9 cellular contexts compared by ENCODE assay signal in genomic region chr5:150448353-150448752, GRCh38. TPM values are rescaled to one million over a fixed set of nuclear protein-coding genes. Genes with fewer than 3 reads are reported as not detected.
DNase-seq lines count a peak whose midpoint lies in the region; ATAC-seq and TF ChIP-seq lines count a peak whose summit lies in the region.
"Had no signal": no experiment of that assay in that cellular context is flagged by ENCODE, and none has a peak within 500 bp of the region (broad histone marks: within the 10 kb centered on the region; RNA-seq: fewer than 3 reads in every experiment).

No MANE protein-coding gene starts in this region.

- TF ChIP-seq EP300 in suprapubic skin (IDR thresholded peaks at IDR 0.05) = no peak

- H3K36me3 Mint-ChIP-seq in activated CD4-positive, alpha-beta T cell treated with anti-CD3 and anti-CD28 coated beads for 36 hours (ENCODE audit: low read depth) = peaks cover 59% of the 10 kb centered on the region
- H3K36me3 Mint-ChIP-seq in activated T-helper 2 cell treated with anti-CD3 and anti-CD28 coated beads, Interferon-gamma antibody, Interleukin-2, Interleukin-4, amounts not matched to agents 10 μg/mL and 5 μg/mL and 100 μg/mL, durations not matched to agents 14 hours and 24 hours and 36 hours (ENCODE audit: low read depth) = peaks cover 63% of the 10 kb centered on the region

- H3K27me3 Mint-ChIP-seq in activated CD4-positive, alpha-beta T cell treated with anti-CD3 and anti-CD28 coated beads for 36 hours = no peaks in the 10 kb centered on the region
- no peaks in the 10 kb centered on the region for H3K27me3 Mint-ChIP-seq in activated T-helper 2 cell treated with anti-CD3 and anti-CD28 coated beads, Interferon-gamma antibody, Interleukin-2, Interleukin-4, amounts not matched to agents 10 μg/mL and 5 μg/mL and 100 μg/mL, durations not matched to agents 14 hours and 24 hours and 36 hours (ENCODE audit: low read depth)

- no peaks in the 10 kb centered on the region for H3K27me3 ChIP-seq in suprapubic skin

- peak overlapping the region; percentile 92 for H3K4me3 ChIP-seq in suprapubic skin

- no peak for DNase-seq in activated CD4-positive, alpha-beta T cell treated with anti-CD3 and anti-CD28 coated beads for 36 hours
- no peak for DNase-seq in activated CD4-positive, alpha-beta T cell treated with anti-CD3 and anti-CD28 coated beads for 48 hours
- no peak for DNase-seq in activated T-helper 2 cell treated with anti-CD3 and anti-CD28 coated beads, Interferon-gamma antibody, Interleukin-2, Interleukin-4, amounts not matched to agents 10 μg/mL and 5 μg/mL and 100 μg/mL, durations not matched to agents 14 hours and 24 hours and 36 hours (ENCODE audit: low spot score)
- DNase-seq in iris pigment epithelial cell (ENCODE audit: low read depth) (peak; percentile 18), suprapubic skin (ENCODE audit: low spot score in 2 of 2) (no peak), NCI-H748 treated with DMSO at 0.1 percent for 48 hours (lab: John Stamatoyannopoulos, UW) (no peak)
- DNase-seq: NCI-H1048 had no signal

- H3K4me3 Mint-ChIP-seq in activated CD4-positive, alpha-beta T cell treated with anti-CD3 and anti-CD28 coated beads for 36 hours = peak overlapping the region; percentile 95
- H3K4me3 Mint-ChIP-seq in activated T-helper 2 cell treated with anti-CD3 and anti-CD28 coated beads, Interferon-gamma antibody, Interleukin-2, Interleukin-4, amounts not matched to agents 10 μg/mL and 5 μg/mL and 100 μg/mL, durations not matched to agents 14 hours and 24 hours and 36 hours (ENCODE audit: low read depth) = peak overlapping the region; percentile 99

- TF ChIP-seq POLR2A in suprapubic skin (IDR thresholded peaks at IDR 0.05) = no peak

- peaks cover 27% of the 10 kb centered on the region for H3K4me1 ChIP-seq in suprapubic skin

- ATAC-seq in activated CD4-positive, alpha-beta T cell treated with anti-CD3 and anti-CD28 coated beads for 36 hours = no peak
- no peak for ATAC-seq in HG03442 (IDR thresholded peaks at IDR 0.05; ENCODE audit: unreplicated experiment)
- no peak for ATAC-seq in GM21619 (IDR thresholded peaks at IDR 0.05; ENCODE audit: unreplicated experiment)

- peaks cover 35% of the 10 kb centered on the region for H3K4me1 Mint-ChIP-seq in activated CD4-positive, alpha-beta T cell treated with anti-CD3 and anti-CD28 coated beads for 36 hours
- H3K4me1 Mint-ChIP-seq in activated T-helper 2 cell treated with anti-CD3 and anti-CD28 coated beads, Interferon-gamma antibody, Interleukin-2, Interleukin-4, amounts not matched to agents 10 μg/mL and 5 μg/mL and 100 μg/mL, durations not matched to agents 14 hours and 24 hours and 36 hours (ENCODE audit: low read depth) = peaks cover 23% of the 10 kb centered on the region

- no peaks in the 10 kb centered on the region for H3K9me3 ChIP-seq in suprapubic skin

- no peak for TF ChIP-seq CTCF in suprapubic skin (IDR thresholded peaks at IDR 0.05)

- POLR2A ChIA-PET in activated CD4-positive, alpha-beta T cell treated with anti-CD3 and anti-CD28 coated beads for 36 hours (lab: Charles Lee) = no interaction called here

- H3K27ac Mint-ChIP-seq in activated CD4-positive, alpha-beta T cell treated with anti-CD3 and anti-CD28 coated beads for 36 hours = peak overlapping the region; percentile 99
- H3K27ac Mint-ChIP-seq in activated T-helper 2 cell treated with anti-CD3 and anti-CD28 coated beads, Interferon-gamma antibody, Interleukin-2, Interleukin-4, amounts not matched to agents 10 μg/mL and 5 μg/mL and 100 μg/mL, durations not matched to agents 14 hours and 24 hours and 36 hours = peak overlapping the region; percentile 100

- H3K27ac ChIP-seq in suprapubic skin = peak overlapping the region; percentile 97

- intact Hi-C loops in activated CD4-positive, alpha-beta T cell treated with anti-CD3 and anti-CD28 coated beads for 36 hours (cut with DNase I, micrococcal nuclease) = loop anchor here (1.0 to 5.0 kb wide), 4 partner anchors 36 to 898 kb away; partner anchors contain the start of genes CD74 (in 1 of the 2), CSNK1A1 (in 1 of the 2) and GM2A (in 1 of the 2)
- intact Hi-C loops in activated T-helper 2 cell treated with anti-CD3 and anti-CD28 coated beads, Interferon-gamma antibody, Interleukin-2, Interleukin-4, amounts not matched to agents 10 μg/mL and 5 μg/mL and 100 μg/mL, durations not matched to agents 14 hours and 24 hours and 36 hours (cut with micrococcal nuclease) = loop anchor here (2.0 kb wide), 1 partner anchor 448 kb away; the partner anchor contains the start of genes HMGXB3 and TIGD6

- 9% methylated on average over 4 of the region's 4 CpGs for WGBS in suprapubic skin

- no peaks in the 10 kb centered on the region for H3K9me3 Mint-ChIP-seq in activated CD4-positive, alpha-beta T cell treated with anti-CD3 and anti-CD28 coated beads for 36 hours (ENCODE audit: low read depth)
- no peaks in the 10 kb centered on the region for H3K9me3 Mint-ChIP-seq in activated T-helper 2 cell treated with anti-CD3 and anti-CD28 coated beads, Interferon-gamma antibody, Interleukin-2, Interleukin-4, amounts not matched to agents 10 μg/mL and 5 μg/mL and 100 μg/mL, durations not matched to agents 14 hours and 24 hours and 36 hours

- H3K36me3 ChIP-seq in suprapubic skin = peaks cover 43% of the 10 kb centered on the region

- CTCF ChIA-PET in activated CD4-positive, alpha-beta T cell treated with anti-CD3 and anti-CD28 coated beads for 36 hours (lab: Charles Lee) = interaction anchor here (0.6 to 0.8 kb wide), 2 partner anchors 51 to 781 kb away, joined by 3 read pairs; no protein-coding TSS in a partner anchor

RNA-seq across cellular contexts. Expression of gene RPS14, which starts 1.2 kb away (rescaled TPM):
- total RNA-seq in activated CD4-positive, alpha-beta T cell treated with anti-CD3 and anti-CD28 coated beads for 36 hours = 1,000 to 10,000 TPM; 2,270 to 3,312 TPM
- 2,552 and 2,593 TPM in 2 replicates for total RNA-seq in activated T-helper 2 cell treated with anti-CD3 and anti-CD28 coated beads, Interferon-gamma antibody, Interleukin-2, Interleukin-4, amounts not matched to agents 10 μg/mL and 5 μg/mL and 100 μg/mL, durations not matched to agents 14 hours and 24 hours and 36 hours
- 1,000 to 10,000 TPM; 1,684 to 3,537 (median 3,314) TPM for total RNA-seq in suprapubic skin

RNA-seq across cellular contexts. Expression of gene CD74, which starts 35.6 kb away (rescaled TPM):
- total RNA-seq in activated CD4-positive, alpha-beta T cell treated with anti-CD3 and anti-CD28 coated beads for 36 hours = 100 to 1,000 TPM; 217 to 290 TPM
- total RNA-seq in activated T-helper 2 cell treated with anti-CD3 and anti-CD28 coated beads, Interferon-gamma antibody, Interleukin-2, Interleukin-4, amounts not matched to agents 10 μg/mL and 5 μg/mL and 100 μg/mL, durations not matched to agents 14 hours and 24 hours and 36 hours = 445 and 452 TPM in 2 replicates
- 1,000 to 10,000 TPM in 1 of 4 donors, 100 to 1,000 TPM in 3; 433 to 1,002 (median 776) TPM for total RNA-seq in suprapubic skin

RNA-seq across cellular contexts. Expression of gene NDST1, which starts 59.6 kb away (rescaled TPM):
- total RNA-seq in activated CD4-positive, alpha-beta T cell treated with anti-CD3 and anti-CD28 coated beads for 36 hours = 1 to 10 TPM; 5.1 to 5.5 TPM
- total RNA-seq in activated T-helper 2 cell treated with anti-CD3 and anti-CD28 coated beads, Interferon-gamma antibody, Interleukin-2, Interleukin-4, amounts not matched to agents 10 μg/mL and 5 μg/mL and 100 μg/mL, durations not matched to agents 14 hours and 24 hours and 36 hours = 2.4 and 3.0 TPM in 2 replicates
- 100 to 1,000 TPM in 3 of 4 donors, 10 to 100 TPM in 1; 94.6 to 157 (median 134) TPM for total RNA-seq in suprapubic skin

Comparison
In these comparisons a context has a peak if more than half of its experiments do, and no peak if none do; other contexts are left out.
1. RNA of gene NDST1, which starts 59.6 kb away (total RNA-seq): 94.6 to 157 TPM in suprapubic skin; 5.1 to 5.5 TPM in activated CD4-positive, alpha-beta T cell treated with anti-CD3 and anti-CD28 coated beads for 36 hours and 2.4 to 3.0 TPM in activated T-helper 2 cell treated with anti-CD3 and anti-CD28 coated beads, Interferon-gamma antibody, Interleukin-2, Interleukin-4, amounts not matched to agents 10 μg/mL and 5 μg/mL and 100 μg/mL, durations not matched to agents 14 hours and 24 hours and 36 hours; every median in the first group is over 10 times any median in the second.